In genomic region chr10:21494221-21495001, GRCh38 we compare ENCODE assay signal across 8 cellular contexts. TPM values are rescaled to one million over a fixed set of nuclear protein-coding genes. Genes with fewer than 3 reads are reported as not detected.
A peak's percentile ranks its signal among the peaks of the same experiment; 100 is the strongest.
DNase-seq lines count a peak whose midpoint lies in the region; ATAC-seq and TF ChIP-seq lines count a peak whose summit lies in the region.

No MANE protein-coding gene starts in this region.

- TF ChIP-seq CTCF in brain (conservative IDR thresholded peaks at IDR 0.05) (peak in 1 of 2 experiments; percentile 26), kidney epithelial cell (IDR thresholded peaks at IDR 0.05; ENCODE audit: insufficient read depth, low read length, poor library complexity, severe bottlenecking) (peak; percentile 24)

- H3K4me1 Mint-ChIP-seq in IgD-negative memory B cell (peaks cover 7 to 21% (median 18%) of the 10 kb centered on the region in 3 donors), brain (peaks cover 51% of the 10 kb centered on the region)
- H3K4me1 Mint-ChIP-seq in stimulated activated memory B cell treated with anti-CD40 and anti-IgM and Interleukin-4, amounts not matched to agents 10 μg/mL and 1 μg/mL and 100 μg/mL, for 72 hours: peaks cover 21% of the 10 kb centered on the region

- H3K27ac Mint-ChIP-seq in IgD-negative memory B cell (peak overlapping the region in 2 of 3 donors; percentile 63 to 73), brain (peak overlapping the region in 4 of 5 experiments; percentile 3 to 92 (median 55))
- no peak overlapping the region for H3K27ac Mint-ChIP-seq in stimulated activated memory B cell treated with anti-CD40 and anti-IgM and Interleukin-4, amounts not matched to agents 10 μg/mL and 1 μg/mL and 100 μg/mL, for 72 hours

- H3K4me3 Mint-ChIP-seq in IgD-negative memory B cell (peak overlapping the region; percentile 78 to 92 (median 86)), brain (peak overlapping the region; percentile 88 to 96 (median 93))
- peak overlapping the region; percentile 75 for H3K4me3 Mint-ChIP-seq in stimulated activated memory B cell treated with anti-CD40 and anti-IgM and Interleukin-4, amounts not matched to agents 10 μg/mL and 1 μg/mL and 100 μg/mL, for 72 hours

- peak; percentile 53 for DNase-seq in ELF-1 (ENCODE audit: low read depth, low spot score)
- DNase-seq in kidney epithelial cell (ENCODE audit: low read depth): no peak
- DNase-seq in foreskin melanocyte: no peak
- no peak for DNase-seq in dedifferentiated amniotic fluid mesenchymal stem cell (ENCODE audit: extremely low spot score)

- H3K36me3 Mint-ChIP-seq in IgD-negative memory B cell (peaks cover 1% of the 10 kb centered on the region), brain (no peaks in the 10 kb centered on the region)
- H3K36me3 Mint-ChIP-seq in stimulated activated memory B cell treated with anti-CD40 and anti-IgM and Interleukin-4, amounts not matched to agents 10 μg/mL and 1 μg/mL and 100 μg/mL, for 72 hours: no peaks in the 10 kb centered on the region

- no peaks in the 10 kb centered on the region for H3K36me3 ChIP-seq in kidney epithelial cell (ENCODE audit: control insufficient read depth, insufficient read depth, low read length)

- no peak for ATAC-seq in stimulated activated memory B cell treated with anti-CD40 and anti-IgM and Interleukin-4, amounts not matched to agents 10 μg/mL and 1 μg/mL and 100 μg/mL, for 72 hours
- ATAC-seq in HG03196 (IDR thresholded peaks at IDR 0.05; ENCODE audit: unreplicated experiment): no peak

- H3K4me3 ChIP-seq in kidney epithelial cell (ENCODE audit: low read depth, low read length): peak overlapping the region; percentile 75

- H3K9me3 Mint-ChIP-seq in IgD-negative memory B cell (no peaks in the 10 kb centered on the region), brain (no peaks in the 10 kb centered on the region)
- H3K9me3 Mint-ChIP-seq in stimulated activated memory B cell treated with anti-CD40 and anti-IgM and Interleukin-4, amounts not matched to agents 10 μg/mL and 1 μg/mL and 100 μg/mL, for 72 hours: no peaks in the 10 kb centered on the region

- H3K27me3 ChIP-seq in kidney epithelial cell (ENCODE audit: control insufficient read depth, insufficient read depth, low read length): peaks cover under 1% of the 10 kb centered on the region

- H3K27me3 Mint-ChIP-seq in IgD-negative memory B cell (peaks cover 42% of the 10 kb centered on the region), brain (peaks cover 14% of the 10 kb centered on the region)
- H3K27me3 Mint-ChIP-seq in stimulated activated memory B cell treated with anti-CD40 and anti-IgM and Interleukin-4, amounts not matched to agents 10 μg/mL and 1 μg/mL and 100 μg/mL, for 72 hours: peaks cover 41% of the 10 kb centered on the region

RNA-seq across cellular contexts. Expression of gene SKIDA1, which starts 31.1 kb away (rescaled TPM):
- polyA plus RNA-seq in IgD-negative memory B cell (not detected), brain (ENCODE audit: insufficient read depth, low read depth, low replicate concordance) (0.46 TPM)
- total RNA-seq in kidney epithelial cell: 0.27 and 1.5 TPM in 2 replicates

RNA-seq across cellular contexts. Expression of gene MLLT10, which starts 39.6 kb away (rescaled TPM):
- polyA plus RNA-seq in IgD-negative memory B cell (8.7 TPM), brain (ENCODE audit: insufficient read depth, low read depth, low replicate concordance) (17.4 TPM)
- 32.3 and 32.7 TPM in 2 replicates for total RNA-seq in kidney epithelial cell
